Comparison of ENCODE assay signal across 2 cellular contexts in genomic region chr6:109478222-109478805, GRCh38.
TF ChIP-seq lines count a peak whose summit lies in the region.

No MANE protein-coding gene starts in this region.

TF ChIP-seq in SK-N-SH, 30 proteins besides CTCF, POLR2A, EP300 and RAD21:
- TF ChIP-seq GABPA (IDR thresholded peaks at IDR 0.05; ENCODE audit: low read depth) = no peak
- TF ChIP-seq MXI1 (IDR thresholded peaks at IDR 0.05; ENCODE audit: low read depth, low read length) = no peak
- no peak for TF ChIP-seq MEF2A (IDR thresholded peaks at IDR 0.05; ENCODE audit: borderline replicate concordance, low read depth)
- TF ChIP-seq USF2 (IDR thresholded peaks at IDR 0.05; ENCODE audit: borderline replicate concordance, low read depth, low read length) = no peak
- TF ChIP-seq TEAD4 (IDR thresholded peaks at IDR 0.05; ENCODE audit: borderline replicate concordance, insufficient read depth) = no peak
- no peak for TF ChIP-seq REST (IDR thresholded peaks at IDR 0.05; ENCODE audit: low read depth, low read length)
- no peak for TF ChIP-seq MAX (IDR thresholded peaks at IDR 0.05; ENCODE audit: low read depth)
- no peak for TF ChIP-seq EZH2phosphoT487 (IDR thresholded peaks at IDR 0.05; ENCODE audit: borderline replicate concordance, low read depth)
- no peak for TF ChIP-seq ZBTB33 (IDR thresholded peaks at IDR 0.05; ENCODE audit: borderline replicate concordance, low read depth)
- TF ChIP-seq USF1 (IDR thresholded peaks at IDR 0.05; ENCODE audit: borderline replicate concordance, low read depth) = no peak
- TF ChIP-seq IRF3 (IDR thresholded peaks at IDR 0.05; ENCODE audit: low read depth, low read length) = no peak
- TF ChIP-seq TAF1 (IDR thresholded peaks at IDR 0.05; ENCODE audit: borderline replicate concordance, low read depth, low read length) = no peak
- no peak for TF ChIP-seq YY1 (IDR thresholded peaks at IDR 0.05; ENCODE audit: low read depth)
- no peak for TF ChIP-seq NFIC (IDR thresholded peaks at IDR 0.05; ENCODE audit: borderline replicate concordance)
- TF ChIP-seq ELF1 (IDR thresholded peaks at IDR 0.05) = no peak

TF ChIP-seq in SK-N-SH treated with all-trans-retinoic acid at 6 μM for 48 hours, 23 proteins besides CTCF, POLR2A, EP300 and RAD21 (continued from another document):
- TF ChIP-seq PPARA (CRISPR knock-in tag; IDR thresholded peaks at IDR 0.05; ENCODE audit: borderline replicate concordance) (no peak), CREB5 (CRISPR knock-in tag; IDR thresholded peaks at IDR 0.05; ENCODE audit: low read depth) (no peak), ZC3H10 (CRISPR knock-in tag; IDR thresholded peaks at IDR 0.05) (no peak), ZFP3 (CRISPR knock-in tag; IDR thresholded peaks at IDR 0.05) (no peak), CSRNP3 (CRISPR knock-in tag; IDR thresholded peaks at IDR 0.05) (no peak), ESRRG (CRISPR knock-in tag; IDR thresholded peaks at IDR 0.05) (no peak), TSHZ2 (CRISPR knock-in tag; IDR thresholded peaks at IDR 0.05) (no peak), TOX (CRISPR knock-in tag; IDR thresholded peaks at IDR 0.05; ENCODE audit: borderline replicate concordance) (no peak), ZNF70 (CRISPR knock-in tag; IDR thresholded peaks at IDR 0.05) (no peak)
